Comparison of ENCODE assay signal across 1 cellular context in genomic region chr7:158098125-158099030, GRCh38.
TF ChIP-seq lines count a peak whose summit lies in the region.

No MANE protein-coding gene starts in this region.

TF ChIP-seq in K562, 482 proteins besides CTCF, POLR2A, EP300 and RAD21 (continued from another document):
- TF ChIP-seq HINFP (tag; conservative IDR thresholded peaks at IDR 0.05; ENCODE audit: low read depth) (no peak), ZNF699 (CRISPR knock-in tag; IDR thresholded peaks at IDR 0.05; ENCODE audit: insufficient replicate concordance) (no peak), CREM (IDR thresholded peaks at IDR 0.05; ENCODE audit: low read depth) (no peak), SAFB2 (IDR thresholded peaks at IDR 0.05; ENCODE audit: borderline replicate concordance, low read depth, low read length, severe bottlenecking) (no peak), ZBED1 (IDR thresholded peaks at IDR 0.05) (no peak), CGGBP1 (CRISPR knock-in tag; IDR thresholded peaks at IDR 0.05) (no peak), KHSRP (IDR thresholded peaks at IDR 0.05) (no peak), PURB (CRISPR knock-in tag; IDR thresholded peaks at IDR 0.05; ENCODE audit: low read depth) (no peak), ZNF507 (tag; conservative IDR thresholded peaks at IDR 0.05) (no peak), RAD51 (IDR thresholded peaks at IDR 0.05; ENCODE audit: borderline replicate concordance, low read depth) (no peak)
